ENCODE assay signal across 11 cellular contexts in the genomic region with DNA sequence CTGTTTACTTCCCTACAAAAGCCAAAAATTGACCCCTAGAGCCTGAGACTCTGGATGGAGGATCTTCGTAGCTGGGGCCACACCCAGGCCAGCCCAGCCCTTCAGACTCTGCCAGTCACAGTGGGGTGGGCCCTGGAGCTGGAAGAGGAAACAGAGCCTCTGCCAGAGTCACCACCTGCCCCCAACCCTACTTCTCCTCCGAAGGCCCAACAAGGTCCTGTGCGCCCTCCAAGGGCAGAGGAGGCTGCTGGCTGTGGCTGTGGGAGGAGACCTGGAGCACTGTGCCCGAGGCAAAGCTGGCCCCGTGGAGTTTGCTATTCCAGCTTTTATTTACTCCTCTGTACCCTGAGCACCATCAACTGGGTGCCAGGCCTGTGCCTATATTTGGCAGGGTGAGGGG. TPM values are rescaled to one million over a fixed set of nuclear protein-coding genes. Genes with fewer than 3 reads are reported as not detected.
DNase-seq lines count a peak whose midpoint lies in the region; ATAC-seq and TF ChIP-seq lines count a peak whose summit lies in the region.
"Had no signal": no experiment of that assay in that cellular context is flagged by ENCODE, and none has a peak within 500 bp of the region (broad histone marks: within the 10 kb centered on the region; RNA-seq: fewer than 3 reads in every experiment).

No MANE protein-coding gene starts in this region.

- WGBS in SK-N-SH (ENCODE audit: low lambda C conversion rate): no CpG with 5 or more reads among the region's 5 CpGs

- peak overlapping the region; percentile 96 to 99 (median 98) for H3K27ac Mint-ChIP-seq in CD14-positive monocyte
- peak overlapping the region; percentile 98 to 99 for H3K27ac Mint-ChIP-seq in activated naive CD4-positive, alpha-beta T cell treated with anti-CD3 and anti-CD28 coated beads, Interleukin-2, amount 50 U/mL, for 72 hours
- peak overlapping the region in 4 of 6 donors; percentile 39 to 89 (median 64) for H3K27ac Mint-ChIP-seq in naive B cell

- intact Hi-C loops in CD14-positive monocyte (cut with micrococcal nuclease): loop anchor here in 1 of 2 donors (2.0 kb wide), 1 partner anchor 16 kb away; no protein-coding TSS in a partner anchor

- no peak overlapping the region for H3K4me2 ChIP-seq in SK-N-SH
- H3K4me2 ChIP-seq: PC-9 had no signal

- H3F3A ChIP-seq in SK-N-SH (replicated peaks; ENCODE audit: insufficient read depth): peaks cover 3% of the 10 kb centered on the region

- no peaks in the 10 kb centered on the region for H3K79me2 ChIP-seq in SK-N-SH (ENCODE audit: insufficient read depth)

- ATAC-seq in activated naive CD4-positive, alpha-beta T cell treated with anti-CD3 and anti-CD28 coated beads, Interleukin-2, amount 50 U/mL, for 72 hours: no peak
- ATAC-seq in naive B cell (ENCODE audit: low read depth in 2 of 2): no peak
- ATAC-seq: gastroesophageal sphincter had no signal

- POLR2A ChIA-PET in SK-N-SH (lab: Yijun Ruan, JAX): no interaction called here

- no peak overlapping the region for H3K4me3 ChIP-seq in SK-N-SH (ENCODE audit: low read depth in 2 of 2, low read length in 1 of 2)
- H3K4me3 ChIP-seq: gastroesophageal sphincter, PC-9 had no signal

- TF ChIP-seq CTCF in CD14-positive monocyte (IDR thresholded peaks at IDR 0.05) (no peak), SK-N-SH (IDR thresholded peaks at IDR 0.05) (no peak)

- peaks cover 60% of the 10 kb centered on the region for H3K4me1 Mint-ChIP-seq in CD14-positive monocyte
- peaks cover 13 to 34% (median 24%) of the 10 kb centered on the region in 3 donors for H3K4me1 Mint-ChIP-seq in naive B cell

- no peaks in the 10 kb centered on the region for H3K9me2 ChIP-seq in SK-N-SH

- no peak overlapping the region for H2AFZ ChIP-seq in SK-N-SH (ENCODE audit: low read depth)
- H2AFZ ChIP-seq: PC-9 had no signal

- no peak overlapping the region for H3K9ac ChIP-seq in SK-N-SH

- H3K9me3 Mint-ChIP-seq in CD14-positive monocyte: no peaks in the 10 kb centered on the region
- H3K9me3 Mint-ChIP-seq in activated naive CD4-positive, alpha-beta T cell treated with anti-CD3 and anti-CD28 coated beads, Interleukin-2, amount 50 U/mL, for 72 hours: no peaks in the 10 kb centered on the region
- H3K9me3 Mint-ChIP-seq in naive B cell: no peaks in the 10 kb centered on the region

- H3K4me1 ChIP-seq in SK-N-SH (ENCODE audit: control insufficient read depth in 1 of 2, insufficient read depth in 2 of 2, low read depth in 1 of 2, low read length in 1 of 2): peaks cover 0 to 8% of the 10 kb centered on the region in 2 experiments; a peak in 1 of 4 replicates

- H3K9me3 ChIP-seq in SK-N-SH: no peaks in the 10 kb centered on the region
- H3K9me3 ChIP-seq: gastroesophageal sphincter had no signal

- no peaks in the 10 kb centered on the region for H4K20me1 ChIP-seq in SK-N-SH (ENCODE audit: insufficient read depth)

- H3K4me3 Mint-ChIP-seq in CD14-positive monocyte (peak overlapping the region in 1 of 2 donors; percentile 84), naive B cell (peak overlapping the region in 3 of 8 donors; percentile 15 to 35 (median 34))

- TF ChIP-seq EP300 in SK-N-SH (IDR thresholded peaks at IDR 0.05; ENCODE audit: borderline replicate concordance in 1 of 2, low read depth in 1 of 2, low read length in 1 of 2): no peak

- TF ChIP-seq RAD21 in SK-N-SH (IDR thresholded peaks at IDR 0.05; ENCODE audit: low read length): no peak

- no peak overlapping the region for H3K27ac ChIP-seq in SK-N-SH (ENCODE audit: low read depth in 2 of 2, low read length in 1 of 2)
- H3K27ac ChIP-seq: gastroesophageal sphincter, PC-9 had no signal

- H3K36me3 Mint-ChIP-seq in CD14-positive monocyte (peaks cover 1 to 4% of the 10 kb centered on the region in 2 donors), naive B cell (no peaks in the 10 kb centered on the region)
- H3K36me3 Mint-ChIP-seq in activated naive CD4-positive, alpha-beta T cell treated with anti-CD3 and anti-CD28 coated beads, Interleukin-2, amount 50 U/mL, for 72 hours: peaks cover 10% of the 10 kb centered on the region in 2 donors

- H3K36me3 ChIP-seq in SK-N-SH (replicated peaks in 1 of 2; ENCODE audit: control insufficient read depth in 1 of 2, insufficient read depth in 2 of 2, low read length in 1 of 2): no peaks in the 10 kb centered on the region
- H3K36me3 ChIP-seq: gastroesophageal sphincter had no signal

- H3K27me3 ChIP-seq in SK-N-SH (ENCODE audit: insufficient read depth): no peaks in the 10 kb centered on the region
- H3K27me3 ChIP-seq: gastroesophageal sphincter had no signal

- CTCF ChIA-PET in SK-N-SH (lab: Yijun Ruan, JAX): interaction anchor here (0.6 to 4.2 kb wide), 6 partner anchors 14 to 734 kb away, joined by 3 to 25 read pairs (median 3); a partner anchor contains a TSS

- peaks cover 0 to 2% (median 0%) of the 10 kb centered on the region in 3 donors for H3K27me3 Mint-ChIP-seq in CD14-positive monocyte (ENCODE audit: low read depth in 3 of 3)
- no peaks in the 10 kb centered on the region for H3K27me3 Mint-ChIP-seq in naive B cell

- DNase-seq in CD14-positive monocyte (ENCODE audit: low spot score) (peak; percentile 72), Kasumi-1 (lab: John Stamatoyannopoulos, UW) (peak; percentile 49 to 65), naive B cell (no peak), activated gamma-delta T cell treated with Interleukin-2 at 50 U/mL for 16 hours (no peak), NCI-H774 (lab: John Stamatoyannopoulos, UW) (no peak), SK-N-SH (no peak)
- no peak for DNase-seq in activated naive CD4-positive, alpha-beta T cell treated with anti-CD3 and anti-CD28 coated beads, Interleukin-2, amount 50 U/mL, for 72 hours (ENCODE audit: low spot score in 2 of 2)
- DNase-seq in activated CD4-positive, CD25-positive, alpha-beta regulatory T cell treated with anti-CD3 and anti-CD28 coated beads, Interleukin-2, amount 50 U/mL, for 72 hours: no peak
- DNase-seq: PC-9; stimulated activated CD4-positive, alpha-beta T cell treated with anti-CD3 and anti-CD28 coated beads, Interleukin-4, amount 100 ng/mL, for 4 hours had no signal

TF ChIP-seq in SK-N-SH, 30 proteins besides CTCF, POLR2A, EP300 and RAD21:
- TF ChIP-seq MXI1 (IDR thresholded peaks at IDR 0.05; ENCODE audit: low read depth, low read length) (no peak), GABPA (IDR thresholded peaks at IDR 0.05; ENCODE audit: low read depth) (no peak), RXRA (IDR thresholded peaks at IDR 0.05; ENCODE audit: borderline replicate concordance, low read depth) (no peak), RFX5 (IDR thresholded peaks at IDR 0.05; ENCODE audit: low read length) (no peak), SMC3 (IDR thresholded peaks at IDR 0.05; ENCODE audit: low read depth, low read length) (no peak), GATA2 (CRISPR knock-in tag; IDR thresholded peaks at IDR 0.05) (no peak)
- TF ChIP-seq, protein P1, sequence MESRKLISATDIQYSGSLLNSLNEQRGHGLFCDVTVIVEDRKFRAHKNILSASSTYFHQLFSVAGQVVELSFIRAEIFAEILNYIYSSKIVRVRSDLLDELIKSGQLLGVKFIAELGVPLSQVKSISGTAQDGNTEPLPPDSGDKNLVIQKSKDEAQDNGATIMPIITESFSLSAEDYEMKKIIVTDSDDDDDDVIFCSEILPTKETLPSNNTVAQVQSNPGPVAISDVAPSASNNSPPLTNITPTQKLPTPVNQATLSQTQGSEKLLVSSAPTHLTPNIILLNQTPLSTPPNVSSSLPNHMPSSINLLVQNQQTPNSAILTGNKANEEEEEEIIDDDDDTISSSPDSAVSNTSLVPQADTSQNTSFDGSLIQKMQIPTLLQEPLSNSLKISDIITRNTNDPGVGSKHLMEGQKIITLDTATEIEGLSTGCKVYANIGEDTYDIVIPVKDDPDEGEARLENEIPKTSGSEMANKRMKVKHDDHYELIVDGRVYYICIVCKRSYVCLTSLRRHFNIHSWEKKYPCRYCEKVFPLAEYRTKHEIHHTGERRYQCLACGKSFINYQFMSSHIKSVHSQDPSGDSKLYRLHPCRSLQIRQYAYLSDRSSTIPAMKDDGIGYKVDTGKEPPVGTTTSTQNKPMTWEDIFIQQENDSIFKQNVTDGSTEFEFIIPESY (IDR thresholded peaks at IDR 0.05; ENCODE audit: borderline replicate concordance, low read depth): no peak
- TF ChIP-seq, protein P2, sequence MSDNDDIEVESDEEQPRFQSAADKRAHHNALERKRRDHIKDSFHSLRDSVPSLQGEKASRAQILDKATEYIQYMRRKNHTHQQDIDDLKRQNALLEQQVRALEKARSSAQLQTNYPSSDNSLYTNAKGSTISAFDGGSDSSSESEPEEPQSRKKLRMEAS (IDR thresholded peaks at IDR 0.05; ENCODE audit: low read depth): no peak

RNA-seq across cellular contexts. Expression of a gene that starts 19.0 kb away (rescaled TPM):
- polyA plus RNA-seq in CD14-positive monocyte (1 to 10 TPM; 2.9 to 6.2 TPM), naive B cell (ENCODE audit: low read depth in 6 of 6) (1 to 10 TPM in 1 of 6 donors, under 1 TPM in 3, not detected in 2; 0.34 to 1.3 (median 0.76) TPM), SK-N-SH (2012; rRNA removed) (2.0 and 2.6 TPM in 2 replicates)
- total RNA-seq in activated naive CD4-positive, alpha-beta T cell treated with anti-CD3 and anti-CD28 coated beads, Interleukin-2, amount 50 U/mL, for 72 hours: 100 to 1,000 TPM; 222 to 258 TPM
- polyA plus RNA-seq in SK-N-SH (2012; cell fraction: cytosol; rRNA removed): 1.2 and 1.8 TPM in 2 replicates
- polyA plus RNA-seq in SK-N-SH (2012; cell fraction: nucleus; rRNA removed): 3.7 TPM in 2 replicates

RNA-seq across cellular contexts. Expression of a gene that starts 23.2 kb away (rescaled TPM):
- polyA plus RNA-seq in CD14-positive monocyte (10 to 100 TPM; 12.1 to 14.0 TPM), naive B cell (ENCODE audit: low read depth in 6 of 6) (10 to 100 TPM; 18.2 to 44.6 (median 32.8) TPM), SK-N-SH (2012; rRNA removed) (15.4 and 21.7 TPM in 2 replicates)
- total RNA-seq in activated naive CD4-positive, alpha-beta T cell treated with anti-CD3 and anti-CD28 coated beads, Interleukin-2, amount 50 U/mL, for 72 hours: 10 to 100 TPM; 69.7 to 74.6 TPM
- polyA plus RNA-seq in SK-N-SH (2012; cell fraction: cytosol; rRNA removed): 7.1 and 10.6 TPM in 2 replicates
- 82.8 and 88.7 TPM in 2 replicates for polyA plus RNA-seq in SK-N-SH (2012; cell fraction: nucleus; rRNA removed)

RNA-seq across cellular contexts. Expression of a gene that starts 24.4 kb away (rescaled TPM):
- polyA plus RNA-seq in CD14-positive monocyte: 100 to 1,000 TPM; 173 to 252 TPM
- 100 to 1,000 TPM in 1 of 2 donors, 10 to 100 TPM in 1; 94.3 to 153 TPM for total RNA-seq in activated naive CD4-positive, alpha-beta T cell treated with anti-CD3 and anti-CD28 coated beads, Interleukin-2, amount 50 U/mL, for 72 hours
- polyA plus RNA-seq in naive B cell (ENCODE audit: low read depth in 6 of 6): 10 to 100 TPM; 14.6 to 26.8 (median 19.3) TPM
- 29.4 and 35.6 TPM in 2 replicates for polyA plus RNA-seq in SK-N-SH (2012; rRNA removed)
- polyA plus RNA-seq in SK-N-SH (2012; cell fraction: cytosol; rRNA removed): 18.9 and 25.5 TPM in 2 replicates
- polyA plus RNA-seq in SK-N-SH (2012; cell fraction: nucleus; rRNA removed): 22.6 and 25.7 TPM in 2 replicates

RNA-seq across cellular contexts. Expression of a gene that starts 25.0 kb away (rescaled TPM):
- polyA plus RNA-seq in CD14-positive monocyte (under 1 TPM; 0.18 to 0.76 TPM), naive B cell (ENCODE audit: low read depth in 6 of 6) (10 to 100 TPM in 2 of 6 donors, 1 to 10 TPM in 4; 3.6 to 11.3 (median 6.4) TPM), SK-N-SH (2012; rRNA removed) (19.7 and 27.2 TPM in 2 replicates)
- 10 to 100 TPM; 21.4 to 42.4 TPM for total RNA-seq in activated naive CD4-positive, alpha-beta T cell treated with anti-CD3 and anti-CD28 coated beads, Interleukin-2, amount 50 U/mL, for 72 hours
- polyA plus RNA-seq in SK-N-SH (2012; cell fraction: cytosol; rRNA removed): 11.3 and 16.2 TPM in 2 replicates
- 50.5 and 50.7 TPM in 2 replicates for polyA plus RNA-seq in SK-N-SH (2012; cell fraction: nucleus; rRNA removed)

Comparison
In these comparisons a context has a peak if more than half of its experiments do, and no peak if none do; other contexts are left out.
1. DNase-seq: peak in CD14-positive monocyte (single experiment) and Kasumi-1 (2 of 2); none in activated naive CD4-positive, alpha-beta T cell treated with anti-CD3 and anti-CD28 coated beads, Interleukin-2, amount 50 U/mL, for 72 hours (0 of 2), naive B cell (single experiment), activated gamma-delta T cell treated with Interleukin-2 at 50 U/mL for 16 hours (single experiment), NCI-H774 (single experiment), SK-N-SH (single experiment) and activated CD4-positive, CD25-positive, alpha-beta regulatory T cell treated with anti-CD3 and anti-CD28 coated beads, Interleukin-2, amount 50 U/mL, for 72 hours (single experiment).
2. Peak in every context shown above with its lines, with median percentiles within 50 percentile points of each other: H3K27ac Mint-ChIP-seq.